Comparison of ENCODE assay signal across 8 cellular contexts in the genomic region with DNA sequence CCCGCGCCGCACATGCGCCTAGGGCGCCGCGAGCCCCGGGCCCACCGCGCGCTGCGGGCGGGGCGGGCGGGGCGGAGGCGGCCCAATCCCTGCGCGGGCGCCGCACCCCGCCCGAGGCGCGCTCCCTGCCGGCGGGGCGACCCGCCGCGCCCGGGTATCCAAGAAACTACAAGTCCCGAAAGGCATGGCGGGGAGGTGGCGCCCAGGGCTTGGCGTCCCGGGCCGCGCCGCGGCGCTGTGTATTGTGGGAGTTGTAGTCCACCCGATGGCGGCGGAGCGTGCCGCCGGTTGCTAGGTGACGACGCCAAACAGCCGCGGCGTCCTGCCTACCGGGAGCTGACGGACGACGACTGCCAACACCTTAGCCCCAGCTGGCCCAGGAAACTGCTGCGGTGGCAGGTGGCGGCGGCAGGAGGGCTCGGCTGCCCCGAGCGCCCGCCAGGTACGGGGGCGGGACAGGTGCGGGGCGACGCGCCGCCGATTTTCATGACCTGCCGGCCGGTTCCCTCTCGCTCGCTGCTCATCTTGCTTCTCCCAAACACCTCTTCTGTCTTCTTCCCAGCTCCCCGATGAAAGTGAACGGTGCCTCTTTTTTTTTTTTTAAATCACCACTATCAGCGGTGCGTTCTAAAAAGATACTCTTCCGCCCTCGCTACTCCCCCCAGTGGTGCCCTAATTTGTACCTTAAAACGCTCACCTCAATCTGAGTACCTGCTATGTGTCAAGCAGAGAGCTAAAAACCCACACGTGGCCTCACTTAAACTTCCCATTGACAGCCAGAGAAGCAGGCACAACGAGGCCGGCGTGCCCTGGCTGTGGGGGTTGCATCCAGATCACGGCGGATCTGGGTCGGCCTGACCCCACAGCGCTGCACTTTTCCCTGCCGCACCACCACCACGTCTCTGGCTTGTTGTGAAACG. TPM values are rescaled to one million over a fixed set of nuclear protein-coding genes. Genes with fewer than 3 reads are reported as not detected.
DNase-seq lines count a peak whose midpoint lies in the region; ATAC-seq and FAIRE-seq lines count a peak whose summit lies in the region.

A gene (plus strand): TSS at position 304 of the 920 bp plus-strand sequence.

- H3K4me1 Mint-ChIP-seq in activated CD8-positive, alpha-beta memory T cell treated with anti-CD3 and anti-CD28 coated beads, Interleukin-2, amount 10 ng/mL, durations not matched to agents 7 days and 5 days: peaks cover 40% of the 10 kb centered on the region

- peak within 1 kb of the TSS; percentile 76 for H3K9ac ChIP-seq in endocrine pancreas (ENCODE audit: control insufficient read depth, insufficient read depth, low read length)

- no peaks in the 10 kb centered on the region for H3K9me3 Mint-ChIP-seq in activated CD8-positive, alpha-beta memory T cell treated with anti-CD3 and anti-CD28 coated beads, Interleukin-2, amount 10 ng/mL, durations not matched to agents 7 days and 5 days (ENCODE audit: low read depth)

- CTCF ChIA-PET in activated CD8-positive, alpha-beta memory T cell treated with anti-CD3 and anti-CD28 coated beads, Interleukin-2, amount 10 ng/mL, durations not matched to agents 7 days and 5 days (lab: Charles Lee): interaction anchor here (0.7 to 1.7 kb wide), 16 partner anchors 14 to 198 kb away, joined by 3 to 15 read pairs (median 3); a partner anchor contains a TSS

- DNase-seq in COLO829 (ENCODE audit: low spot score) (peak; percentile 84), HTR-8/SVneo (ENCODE audit: insufficient read length, low spot score) (peak; percentile 92), NOMO-1 treated with DMSO at 0.1 percent for 48 hours (lab: John Stamatoyannopoulos, UW; ENCODE audit: unreplicated experiment) (peak; percentile 92), mesenteric fat pad (ENCODE audit: low spot score) (peak; percentile 100)
- peak; percentile 99 for DNase-seq in activated CD8-positive, alpha-beta memory T cell treated with anti-CD3 and anti-CD28 coated beads, Interleukin-2, amount 10 ng/mL, durations not matched to agents 7 days and 5 days
- DNase-seq in stimulated activated CD8-positive, alpha-beta memory T cell treated with anti-CD3 and anti-CD28 coated beads, Interleukin-12 subunit alpha, Interleukin-12 subunit beta, amount 100 ng/mL, for 4 hours (ENCODE audit: low read depth): peak; percentile 97

- H3K36me3 ChIP-seq in endocrine pancreas (ENCODE audit: control insufficient read depth, insufficient read depth, low read length): no peaks in the 10 kb centered on the region

- peak within 1 kb of the TSS; percentile 85 for H3K4me3 Mint-ChIP-seq in activated CD8-positive, alpha-beta memory T cell treated with anti-CD3 and anti-CD28 coated beads, Interleukin-2, amount 10 ng/mL, durations not matched to agents 7 days and 5 days

- no peaks in the 10 kb centered on the region for H3K4me1 ChIP-seq in endocrine pancreas (ENCODE audit: control insufficient read depth, insufficient read depth, low read length)

- H3K27me3 Mint-ChIP-seq in activated CD8-positive, alpha-beta memory T cell treated with anti-CD3 and anti-CD28 coated beads, Interleukin-2, amount 10 ng/mL, durations not matched to agents 7 days and 5 days: peaks cover 45% of the 10 kb centered on the region

- H3K36me3 Mint-ChIP-seq in activated CD8-positive, alpha-beta memory T cell treated with anti-CD3 and anti-CD28 coated beads, Interleukin-2, amount 10 ng/mL, durations not matched to agents 7 days and 5 days: peaks cover 2% of the 10 kb centered on the region

- H3K27ac Mint-ChIP-seq in activated CD8-positive, alpha-beta memory T cell treated with anti-CD3 and anti-CD28 coated beads, Interleukin-2, amount 10 ng/mL, durations not matched to agents 7 days and 5 days: peak within 1 kb of the TSS; percentile 61

- peak; percentile 96 for FAIRE-seq in HTR-8/SVneo (lab: Jason Lieb, UNC)

- ATAC-seq in GM21381 (IDR thresholded peaks at IDR 0.05; ENCODE audit: unreplicated experiment): peak; percentile 90
- peak; percentile 90 for ATAC-seq in activated CD8-positive, alpha-beta memory T cell treated with anti-CD3 and anti-CD28 coated beads, Interleukin-2, amount 10 ng/mL, durations not matched to agents 7 days and 5 days

- H3K27me3 ChIP-seq in endocrine pancreas (ENCODE audit: control insufficient read depth, insufficient read depth, low read length): no peaks in the 10 kb centered on the region

- H3K4me3 ChIP-seq in endocrine pancreas (ENCODE audit: control insufficient read depth, insufficient read depth, low read length): peak within 1 kb of the TSS; percentile 54

- H3K9me3 ChIP-seq in endocrine pancreas (ENCODE audit: control insufficient read depth, low read length): no peaks in the 10 kb centered on the region

RNA-seq across cellular contexts. Expression of the gene that starts here (rescaled TPM):
- total RNA-seq in activated CD8-positive, alpha-beta memory T cell treated with anti-CD3 and anti-CD28 coated beads, Interleukin-2, amount 10 ng/mL, durations not matched to agents 7 days and 5 days: not detected
- not detected for total RNA-seq in mesenteric fat pad

Comparison
In these comparisons a context has a peak if more than half of its experiments do, and no peak if none do; other contexts are left out.
1. Peak in every context shown above with its lines: DNase-seq, ATAC-seq and H3K4me3 ChIP-seq.
2. Peak in DNase-seq and ATAC-seq in activated CD8-positive, alpha-beta memory T cell treated with anti-CD3 and anti-CD28 coated beads, Interleukin-2, amount 10 ng/mL, durations not matched to agents 7 days and 5 days; RNA of the gene not detected or under 1 TPM.
3. Peak in DNase-seq in mesenteric fat pad; RNA of the gene not detected or under 1 TPM.